8 cellular contexts compared by ENCODE assay signal in the genomic region with DNA sequence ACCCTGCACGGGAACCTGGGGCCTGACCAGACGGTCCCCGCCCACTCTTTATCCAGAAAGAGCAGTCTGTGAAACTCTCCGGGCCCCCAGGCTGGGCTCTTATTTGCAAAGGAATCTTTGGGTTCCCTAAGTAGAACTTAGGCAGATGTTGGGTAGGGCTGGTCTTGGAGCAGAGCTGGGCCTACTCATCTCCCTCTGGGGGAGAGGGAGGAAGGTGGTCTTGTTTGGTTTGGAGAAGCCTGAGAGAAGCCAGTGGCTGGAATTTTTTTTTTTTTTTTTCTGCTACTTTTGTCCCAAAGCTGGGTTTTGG. TPM values are rescaled to one million over a fixed set of nuclear protein-coding genes. Genes with fewer than 3 reads are reported as not detected.
DNase-seq lines count a peak whose midpoint lies in the region; ATAC-seq and TF ChIP-seq lines count a peak whose summit lies in the region.

No MANE protein-coding gene starts in this region.

- ATAC-seq in RWPE2 (ENCODE audit: low read depth), result peak; percentile 1; the same call in 2 of the 3 replicates
- ATAC-seq in GM21619 (IDR thresholded peaks at IDR 0.05; ENCODE audit: unreplicated experiment), result no peak
- ATAC-seq in HG02973 (IDR thresholded peaks at IDR 0.05; ENCODE audit: unreplicated experiment), result no peak
- no peak for ATAC-seq in GM21390 (IDR thresholded peaks at IDR 0.05; ENCODE audit: unreplicated experiment)

- H3K9ac ChIP-seq in parathyroid adenoma, result peak overlapping the region; percentile 74

- no peak for TF ChIP-seq CTCF in DOHH2 (IDR thresholded peaks at IDR 0.05; ENCODE audit: low read depth, low read length, poor library complexity, severe bottlenecking)
- TF ChIP-seq CTCF in RWPE2 (IDR thresholded peaks at IDR 0.05; ENCODE audit: poor library complexity, severe bottlenecking), result no peak
- TF ChIP-seq CTCF in parathyroid adenoma (IDR thresholded peaks at IDR 0.05), result no peak

- peaks cover 56% of the 10 kb centered on the region for H3K4me1 ChIP-seq in DOHH2 (ENCODE audit: control insufficient read depth, low read length)
- H3K4me1 ChIP-seq in RWPE2 (ENCODE audit: insufficient read depth, poor library complexity, severe bottlenecking), result peaks cover 18% of the 10 kb centered on the region
- peaks cover 10 to 40% of the 10 kb centered on the region in 2 donors for H3K4me1 ChIP-seq in esophagus (ENCODE audit: control insufficient read depth in 2 of 2, insufficient read depth in 2 of 2, low read length in 1 of 2)
- peaks cover 19% of the 10 kb centered on the region for H3K4me1 ChIP-seq in parathyroid adenoma

- H3K4me2 ChIP-seq in DOHH2 (ENCODE audit: low read length) (peak overlapping the region; percentile 93), parathyroid adenoma (ENCODE audit: low read length) (peak overlapping the region; percentile 85)

- H3K27ac ChIP-seq in DOHH2 (ENCODE audit: low read depth, low read length) (peak overlapping the region; percentile 45; the same call in 1 of the 2 replicates), RWPE2 (ENCODE audit: poor library complexity, severe bottlenecking) (peak overlapping the region; percentile 67), esophagus (ENCODE audit: low read depth in 2 of 2, low read length in 1 of 2) (peak overlapping the region; percentile 92 to 98), parathyroid adenoma (peak overlapping the region; percentile 73)

- H3F3A ChIP-seq in DOHH2 (ENCODE audit: control insufficient read depth, insufficient read depth), result peaks cover 14% of the 10 kb centered on the region; the same call in 1 of the 2 replicates

- no peak for DNase-seq in RWPE2 (ENCODE audit: low spot score)
- no peak for DNase-seq in RPMI8226

- 1 to 4% methylated on average over 4 of the region's 4 CpGs for WGBS in esophagus, 2 donors

- H3K79me2 ChIP-seq in DOHH2 (ENCODE audit: control insufficient read depth, low read length) (peaks cover 58% of the 10 kb centered on the region), parathyroid adenoma (peaks cover 22% of the 10 kb centered on the region)

- H3K4me3 ChIP-seq in DOHH2 (ENCODE audit: low read length), result peak overlapping the region; percentile 93
- H3K4me3 ChIP-seq in RWPE2 (ENCODE audit: severe bottlenecking), result peak overlapping the region; percentile 83
- peak overlapping the region; percentile 68 to 97 for H3K4me3 ChIP-seq in esophagus (ENCODE audit: low read depth in 1 of 2, low read length in 2 of 2)
- peak overlapping the region; percentile 73 for H3K4me3 ChIP-seq in parathyroid adenoma (ENCODE audit: low read depth, low read length)

- H3K9me3 ChIP-seq in DOHH2 (ENCODE audit: control insufficient read depth, insufficient read depth, low read length) (no peaks in the 10 kb centered on the region), RWPE2 (ENCODE audit: severe bottlenecking) (no peaks in the 10 kb centered on the region), esophagus (ENCODE audit: control insufficient read depth in 2 of 2, insufficient read depth in 1 of 2, low read depth in 1 of 2, low read length in 1 of 2) (no peaks in the 10 kb centered on the region), parathyroid adenoma (ENCODE audit: control insufficient read depth, low read length) (no peaks in the 10 kb centered on the region)

- no peaks in the 10 kb centered on the region for H3K9me2 ChIP-seq in DOHH2 (replicated peaks; ENCODE audit: control insufficient read depth, low read length)

- H3K27me3 ChIP-seq in DOHH2 (ENCODE audit: control insufficient read depth, low read length), result no peaks in the 10 kb centered on the region
- no peaks in the 10 kb centered on the region for H3K27me3 ChIP-seq in RWPE2 (ENCODE audit: insufficient read depth, poor library complexity, severe bottlenecking)
- no peaks in the 10 kb centered on the region for H3K27me3 ChIP-seq in esophagus (ENCODE audit: control insufficient read depth in 1 of 2, insufficient read depth in 2 of 2, low read length in 2 of 2)
- no peaks in the 10 kb centered on the region for H3K27me3 ChIP-seq in parathyroid adenoma (ENCODE audit: control insufficient read depth, insufficient read depth, low read length)

- H2AFZ ChIP-seq in parathyroid adenoma, result peak overlapping the region; percentile 85

- peaks cover 26% of the 10 kb centered on the region for H3K36me3 ChIP-seq in DOHH2 (ENCODE audit: control insufficient read depth, low read length)
- peaks cover 18% of the 10 kb centered on the region for H3K36me3 ChIP-seq in RWPE2 (ENCODE audit: low read depth)
- peaks cover 0 to 3% of the 10 kb centered on the region in 2 donors for H3K36me3 ChIP-seq in esophagus (ENCODE audit: control insufficient read depth in 2 of 2, insufficient read depth in 2 of 2, low read length in 1 of 2)
- H3K36me3 ChIP-seq in parathyroid adenoma (ENCODE audit: control insufficient read depth, insufficient read depth, low read length), result no peaks in the 10 kb centered on the region

- H4K20me1 ChIP-seq in DOHH2 (ENCODE audit: control insufficient read depth, insufficient read depth, low read depth, low read length), result peaks cover 13% of the 10 kb centered on the region; the same call in 1 of the 2 replicates

RNA-seq across cellular contexts. Expression of gene PLCG1, which starts 0.8 kb away (rescaled TPM):
- 10 to 100 TPM; 26.2 to 45.3 TPM for polyA plus RNA-seq in esophagus

Comparison
In these comparisons a context has a peak if more than half of its experiments do, and no peak if none do; other contexts are left out.
1. H3K27ac ChIP-seq: peak in every context shown above with its lines; median percentile 95 in esophagus; 73 in parathyroid adenoma; 67 in RWPE2; 45 in DOHH2.